8 cellular contexts compared by ENCODE assay signal in the genomic region with DNA sequence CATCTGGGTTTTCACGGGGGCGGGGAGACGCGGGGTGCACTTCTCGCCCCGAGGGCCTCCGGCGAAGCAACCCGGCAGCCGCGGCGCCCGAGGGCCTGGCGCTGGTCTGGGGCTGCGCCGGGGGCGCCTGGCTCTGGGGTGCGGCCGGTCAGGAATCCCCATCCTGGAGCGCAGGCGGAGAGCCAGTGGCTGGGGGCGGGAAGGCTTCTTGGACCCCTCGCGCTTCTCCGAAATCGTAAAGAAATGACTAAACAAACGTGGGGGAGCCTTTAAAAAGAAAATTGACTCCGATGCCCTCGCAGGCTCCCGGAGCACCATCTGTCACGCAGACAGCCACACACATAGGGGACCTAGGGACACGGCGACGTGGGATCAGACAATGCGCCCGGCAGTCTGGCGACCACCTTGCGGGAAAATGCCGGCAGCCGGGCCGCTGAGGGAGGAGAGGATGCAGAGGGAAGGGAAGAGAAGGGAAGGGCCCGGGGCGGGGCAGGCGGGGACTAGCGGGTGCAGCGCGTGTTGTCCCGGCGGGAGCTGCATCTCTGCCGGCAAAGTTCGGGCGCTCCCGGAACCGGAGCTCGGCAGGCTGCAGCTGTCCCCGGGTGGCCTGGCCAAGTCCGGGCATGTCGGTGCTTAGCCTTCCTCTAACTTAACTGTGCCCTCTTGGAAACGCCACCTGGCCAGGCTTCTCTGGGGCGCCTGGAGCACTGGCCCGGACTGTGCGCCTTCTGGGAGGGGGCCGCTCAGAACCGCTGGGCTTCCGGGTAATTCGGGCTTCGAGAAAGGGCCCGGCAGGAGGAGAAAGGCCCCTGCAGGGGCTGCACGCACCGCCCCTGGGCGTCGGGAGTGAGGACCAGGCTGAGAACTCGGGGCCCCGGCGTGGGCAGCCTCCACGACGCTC. TPM values are rescaled to one million over a fixed set of nuclear protein-coding genes. Genes with fewer than 3 reads are reported as not detected.
A peak's percentile ranks its signal among the peaks of the same experiment; 100 is the strongest.
DNase-seq lines count a peak whose midpoint lies in the region; ATAC-seq and TF ChIP-seq lines count a peak whose summit lies in the region.

No MANE protein-coding gene starts in this region.

- no peak overlapping the region for H3K23ac ChIP-seq in mesenchymal stem cell (ENCODE audit: low read length in 2 of 2)

- H3K4me3 ChIP-seq in coronary artery (peak overlapping the region; percentile 67), mesenchymal stem cell (ENCODE audit: insufficient read depth in 1 of 2, low read depth in 1 of 2, low read length in 2 of 2) (peak overlapping the region; percentile 5 to 71), thyroid gland (replicated peaks in 1 of 3) (peak overlapping the region in 1 of 3 donors; percentile 20)

- H2BK5ac ChIP-seq in mesenchymal stem cell (ENCODE audit: low read depth, low read length, poor library complexity, severe bottlenecking): peak overlapping the region; percentile 77

- H2BK12ac ChIP-seq in mesenchymal stem cell (ENCODE audit: low read length in 2 of 2): peak overlapping the region in 1 of 2 experiments; percentile 76

- H4K91ac ChIP-seq in mesenchymal stem cell (ENCODE audit: low read length): no peak overlapping the region

- H3K79me1 ChIP-seq in mesenchymal stem cell (replicated peaks; ENCODE audit: low read length, poor library complexity, severe bottlenecking): no peaks in the 10 kb centered on the region

- intact Hi-C loops in thyroid gland (cut with DNase I): no loop called here

- ATAC-seq in GM18861 (IDR thresholded peaks at IDR 0.05; ENCODE audit: unreplicated experiment) (no peak), HG03039 (IDR thresholded peaks at IDR 0.05; ENCODE audit: unreplicated experiment) (no peak)

- H3K4me2 ChIP-seq in mesenchymal stem cell (ENCODE audit: low read length, poor library complexity, severe bottlenecking): peak overlapping the region; percentile 52

- peak overlapping the region; percentile 70 for H3K9ac ChIP-seq in mesenchymal stem cell (ENCODE audit: low read length)

- H4K8ac ChIP-seq in mesenchymal stem cell (ENCODE audit: low read length): no peak overlapping the region

- 3% methylated on average over 76 of the region's 77 CpGs for WGBS in mesenchymal stem cell
- 3 to 4% methylated on average over 39 to 47 of the region's 77 CpGs for WGBS in thyroid gland, 2 donors

- H3K9me3 ChIP-seq in mesenchymal stem cell (ENCODE audit: control insufficient read depth, low read length) (no peaks in the 10 kb centered on the region), thyroid gland (no peaks in the 10 kb centered on the region)

- TF ChIP-seq POLR2A in thyroid gland (IDR thresholded peaks at IDR 0.05): no peak

- no peak for TF ChIP-seq CTCF in coronary artery (IDR thresholded peaks at IDR 0.05)
- TF ChIP-seq CTCF in thyroid gland (IDR thresholded peaks at IDR 0.05): no peak

- no peak overlapping the region for H3K14ac ChIP-seq in mesenchymal stem cell (ENCODE audit: low read length in 2 of 2)

- no peak overlapping the region for H3K4ac ChIP-seq in mesenchymal stem cell (ENCODE audit: low read depth in 1 of 2, low read length in 2 of 2)

- H2BK120ac ChIP-seq in mesenchymal stem cell (ENCODE audit: low read depth, low read length): peak overlapping the region; percentile 39

- H3K27ac ChIP-seq in coronary artery (no peak overlapping the region), mesenchymal stem cell (ENCODE audit: low read length, poor library complexity, severe bottlenecking) (no peak overlapping the region), thyroid gland (no peak overlapping the region)

- H3K27me3 ChIP-seq in mesenchymal stem cell (ENCODE audit: control insufficient read depth in 1 of 2, insufficient read depth in 1 of 2, low read length in 2 of 2) (peaks cover 64 to 94% of the 10 kb centered on the region in 2 experiments), thyroid gland (peaks cover 42% of the 10 kb centered on the region)

- DNase-seq in GM03348 (ENCODE audit: low spot score) (peak; percentile 74), NCI-H2171 (lab: John Stamatoyannopoulos, UW) (peak; percentile 68), coronary artery (ENCODE audit: low spot score) (no peak), mesenchymal stem cell (peak; percentile 25), thyroid gland (peak; percentile 21 to 39), NCI-H1048 (lab: John Stamatoyannopoulos, UW) (no peak)

- H2AFZ ChIP-seq in mesenchymal stem cell (ENCODE audit: low read depth, low read length): no peak overlapping the region

- H3K4me1 ChIP-seq in mesenchymal stem cell (ENCODE audit: control insufficient read depth, insufficient read depth, low read depth, low read length): peaks cover 12% of the 10 kb centered on the region
- peaks cover 20 to 25% of the 10 kb centered on the region in 2 donors for H3K4me1 ChIP-seq in thyroid gland

- H3K18ac ChIP-seq in mesenchymal stem cell (ENCODE audit: low read depth in 1 of 2, low read length in 2 of 2): no peak overlapping the region

- H3K36me3 ChIP-seq in mesenchymal stem cell (ENCODE audit: control insufficient read depth in 1 of 2, insufficient read depth in 2 of 2, low read depth in 1 of 2, low read length in 2 of 2) (peaks cover 0 to 9% of the 10 kb centered on the region in 2 experiments), thyroid gland (no peaks in the 10 kb centered on the region)

- H2AK5ac ChIP-seq in mesenchymal stem cell (ENCODE audit: low read length, severe bottlenecking): no peak overlapping the region

- no peak overlapping the region for H2BK15ac ChIP-seq in mesenchymal stem cell (ENCODE audit: low read depth, poor library complexity, severe bottlenecking)

RNA-seq across cellular contexts. Expression of gene NHLH2, which starts 1.9 kb away (rescaled TPM):
- 0.01 TPM for polyA plus RNA-seq in mesenchymal stem cell (2013, experiment 1 of 2)
- 0.01 TPM for polyA plus RNA-seq in mesenchymal stem cell (2013, experiment 2 of 2)
- total RNA-seq in thyroid gland: not detected

Comparison
In these comparisons a context has a peak if more than half of its experiments do, and no peak if none do; other contexts are left out.
1. DNase-seq: peak in GM03348 (single experiment), NCI-H2171 (single experiment), mesenchymal stem cell (single experiment) and thyroid gland (2 of 2); none in coronary artery (single experiment) and NCI-H1048 (single experiment).